In genomic region chr14:44339256-44339655, GRCh38 we compare ENCODE assay signal across 17 cellular contexts.
DNase-seq lines count a peak whose midpoint lies in the region; ATAC-seq and TF ChIP-seq lines count a peak whose summit lies in the region.
"Had no signal": no experiment of that assay in that cellular context is flagged by ENCODE, and none has a peak within 500 bp of the region (broad histone marks: within the 10 kb centered on the region; RNA-seq: fewer than 3 reads in every experiment).

No MANE protein-coding gene starts in this region.

- H3K4me1 ChIP-seq in trophoblast cell (ENCODE audit: control insufficient read depth in 1 of 2, insufficient read depth in 2 of 2, low read length in 2 of 2) = no peaks in the 10 kb centered on the region

- peaks cover 20% of the 10 kb centered on the region for H3K9me3 Mint-ChIP-seq in natural killer cell treated with Interleukin-12 subunit alpha and Interleukin-12 subunit beta and Interleukin-15 and Interleukin-18, amount 100 ng/mL, for 72 hours

- H3K14ac ChIP-seq in trophoblast cell (ENCODE audit: low read length) = no peak overlapping the region

- H3K9me3 ChIP-seq in trophoblast cell (ENCODE audit: insufficient read depth, low read depth, low read length) = no peaks in the 10 kb centered on the region

- H3K36me3 ChIP-seq in trophoblast cell (ENCODE audit: control insufficient read depth in 1 of 2, insufficient read depth in 2 of 2, low read length in 2 of 2) = no peaks in the 10 kb centered on the region

- no peak overlapping the region for H2AK5ac ChIP-seq in trophoblast cell (ENCODE audit: low read length)

- no peak overlapping the region for H2BK5ac ChIP-seq in trophoblast cell (ENCODE audit: low read depth, low read length, poor library complexity)

- H3K4ac ChIP-seq in trophoblast cell (ENCODE audit: low read depth, low read length) = no peak overlapping the region

- H3K4me3 ChIP-seq in foreskin fibroblast (ENCODE audit: low read depth in 1 of 2, low read length in 2 of 2) = no peak overlapping the region
- no peak overlapping the region for H3K4me3 ChIP-seq in trophoblast cell (ENCODE audit: low read depth, low read length)
- H3K4me3 ChIP-seq: K562 had no signal

- H3K4me1 Mint-ChIP-seq in natural killer cell treated with Interleukin-12 subunit alpha and Interleukin-12 subunit beta and Interleukin-15 and Interleukin-18, amount 100 ng/mL, for 72 hours (ENCODE audit: low read depth in 2 of 2) = no peaks in the 10 kb centered on the region

- no peaks in the 10 kb centered on the region for H3K27me3 ChIP-seq in trophoblast cell (ENCODE audit: insufficient read depth, low read length)

- DNase-seq in ELR (ENCODE audit: low read depth) = peak; percentile 4
- DNase-seq in RKO (ENCODE audit: low spot score) = peak; percentile 66
- peak; percentile 27 for DNase-seq in fibroblast of peridontal ligament (ENCODE audit: extremely low read depth)
- peak; percentile 10 for DNase-seq in renal cortical epithelial cell (ENCODE audit: low read depth)
- DNase-seq in foreskin fibroblast = no peak
- DNase-seq in natural killer cell treated with Interleukin-12 subunit alpha and Interleukin-12 subunit beta and Interleukin-15 and Interleukin-18, amount 100 ng/mL, for 72 hours (ENCODE audit: low spot score) = no peak
- DNase-seq in trophoblast cell = no peak
- DNase-seq: COR-L47, H7, MV-4-11, NCI-H1417, NCI-H187 treated with DMSO at 0.1 percent for 48 hours, OCI-M1 had no signal

- no peaks in the 10 kb centered on the region for H3K27me3 Mint-ChIP-seq in natural killer cell treated with Interleukin-12 subunit alpha and Interleukin-12 subunit beta and Interleukin-15 and Interleukin-18, amount 100 ng/mL, for 72 hours

- no peak for TF ChIP-seq CTCF in foreskin fibroblast (IDR thresholded peaks at IDR 0.05; ENCODE audit: low read depth, low read length)

- no peak overlapping the region for H3K23ac ChIP-seq in trophoblast cell (ENCODE audit: low read length)

- no peak overlapping the region for H2BK12ac ChIP-seq in trophoblast cell (ENCODE audit: low read length)

- H3K27ac Mint-ChIP-seq in natural killer cell treated with Interleukin-12 subunit alpha and Interleukin-12 subunit beta and Interleukin-15 and Interleukin-18, amount 100 ng/mL, for 72 hours = no peak overlapping the region

- ATAC-seq in natural killer cell treated with Interleukin-12 subunit alpha and Interleukin-12 subunit beta and Interleukin-15 and Interleukin-18, amount 100 ng/mL, for 72 hours = no peak
- no peak for ATAC-seq in GM18907 (IDR thresholded peaks at IDR 0.05; ENCODE audit: unreplicated experiment)
- ATAC-seq: K562 had no signal

- no peak overlapping the region for H3K4me2 ChIP-seq in trophoblast cell (ENCODE audit: low read length)

- no peak overlapping the region for H4K8ac ChIP-seq in trophoblast cell (ENCODE audit: low read depth, low read length)

- no peaks in the 10 kb centered on the region for H3K36me3 Mint-ChIP-seq in natural killer cell treated with Interleukin-12 subunit alpha and Interleukin-12 subunit beta and Interleukin-15 and Interleukin-18, amount 100 ng/mL, for 72 hours

- H3K79me1 ChIP-seq in trophoblast cell (ENCODE audit: low read length) = no peaks in the 10 kb centered on the region

- H3K79me2 ChIP-seq in trophoblast cell (ENCODE audit: control insufficient read depth, insufficient read depth, low read length, poor library complexity) = no peaks in the 10 kb centered on the region

- H3K4me3 Mint-ChIP-seq in natural killer cell treated with Interleukin-12 subunit alpha and Interleukin-12 subunit beta and Interleukin-15 and Interleukin-18, amount 100 ng/mL, for 72 hours = no peak overlapping the region

- no peak overlapping the region for H3K9ac ChIP-seq in trophoblast cell (ENCODE audit: low read length)

- no peak overlapping the region for H4K91ac ChIP-seq in trophoblast cell (ENCODE audit: low read depth, low read length)

- H2AFZ ChIP-seq in trophoblast cell (ENCODE audit: insufficient read depth, low read length, poor library complexity) = no peak overlapping the region

- H3K18ac ChIP-seq in trophoblast cell (ENCODE audit: low read length) = no peak overlapping the region

- no peak overlapping the region for H4K12ac ChIP-seq in trophoblast cell (ENCODE audit: low read depth, low read length)

- H3K27ac ChIP-seq in trophoblast cell (ENCODE audit: low read depth, low read length) = no peak overlapping the region
- H3K27ac ChIP-seq: C4-2B, HL-60 had no signal

- H2BK120ac ChIP-seq in trophoblast cell (ENCODE audit: insufficient read depth, low read length, poor library complexity) = no peak overlapping the region

Comparison
In these comparisons a context has a peak if more than half of its experiments do, and no peak if none do; other contexts are left out.
1. DNase-seq: peak in ELR (single experiment), RKO (single experiment), fibroblast of peridontal ligament (single experiment) and renal cortical epithelial cell (single experiment); none in foreskin fibroblast (0 of 2), natural killer cell treated with Interleukin-12 subunit alpha and Interleukin-12 subunit beta and Interleukin-15 and Interleukin-18, amount 100 ng/mL, for 72 hours (single experiment) and trophoblast cell (0 of 2).